20 cellular contexts compared by ENCODE assay signal in the genomic region with DNA sequence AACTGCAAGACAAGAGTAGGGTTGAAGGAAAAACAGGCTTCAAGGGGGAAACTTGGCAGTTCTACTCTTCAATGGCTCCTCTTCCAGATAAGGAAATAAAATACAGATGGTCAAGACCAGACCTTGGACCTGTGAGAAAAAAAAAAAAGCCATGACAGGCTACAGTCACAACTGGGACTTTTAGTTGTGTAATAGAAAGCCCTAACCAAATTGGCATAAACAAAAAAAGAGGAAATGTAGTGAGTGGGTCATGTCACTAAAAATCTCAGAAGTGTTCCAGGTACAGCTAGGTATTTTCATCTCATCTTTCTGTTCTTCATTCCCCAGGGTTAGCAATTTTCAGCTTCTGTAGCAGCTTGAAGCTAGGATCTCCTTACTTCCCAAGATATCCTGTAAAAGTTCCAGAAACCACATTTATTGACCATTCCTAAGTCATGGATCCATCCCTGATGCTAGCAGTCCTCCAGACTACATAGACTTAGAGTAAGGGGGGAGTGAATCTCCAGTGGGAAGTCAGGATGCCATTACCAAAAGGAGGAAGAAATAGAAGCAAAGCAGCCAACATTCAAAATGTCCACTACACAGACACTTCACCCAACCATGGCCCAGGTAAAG.
DNase-seq lines count a peak whose midpoint lies in the region; ATAC-seq, FAIRE-seq and TF ChIP-seq lines count a peak whose summit lies in the region.
"Had no signal": no experiment of that assay in that cellular context is flagged by ENCODE, and none has a peak within 500 bp of the region (broad histone marks: within the 10 kb centered on the region; RNA-seq: fewer than 3 reads in every experiment).

No MANE protein-coding gene starts in this region.

- H3K27ac ChIP-seq in neutrophil, result peak overlapping the region; percentile 53
- H3K27ac ChIP-seq in hepatocyte, result no peak overlapping the region
- H3K27ac ChIP-seq: Peyer's patch, SJSA1 had no signal

- H3K79me2 ChIP-seq in hepatocyte, result no peaks in the 10 kb centered on the region

- no peaks in the 10 kb centered on the region for H3K27me3 ChIP-seq in neutrophil
- no peaks in the 10 kb centered on the region for H3K27me3 ChIP-seq in hepatocyte
- H3K27me3 ChIP-seq: Peyer's patch had no signal

- H3K4me2 ChIP-seq in hepatocyte, result no peak overlapping the region

- no peak overlapping the region for H3K4me3 ChIP-seq in neutrophil (ENCODE audit: low read depth in 1 of 2, low read length in 1 of 2)
- H3K4me3 ChIP-seq in hepatocyte, result no peak overlapping the region
- H3K4me3 ChIP-seq: MG63, Peyer's patch, SJSA1 had no signal

- no peaks in the 10 kb centered on the region for H3K36me3 ChIP-seq in neutrophil
- H3K36me3 ChIP-seq in hepatocyte (replicated peaks; ENCODE audit: insufficient read depth, low read depth), result no peaks in the 10 kb centered on the region
- H3K36me3 ChIP-seq: MG63, Peyer's patch, SJSA1 had no signal

- peak; percentile 44 for FAIRE-seq in GM12892 (lab: Jason Lieb, UNC)
- FAIRE-seq: D721Med had no signal

- no peaks in the 10 kb centered on the region for H3K9me2 ChIP-seq in hepatocyte (replicated peaks; ENCODE audit: insufficient read depth)

- H3K9me3 ChIP-seq in neutrophil (no peaks in the 10 kb centered on the region), hepatocyte (ENCODE audit: low read depth) (no peaks in the 10 kb centered on the region)
- H3K9me3 ChIP-seq: MG63, Peyer's patch, SJSA1 had no signal

- ATAC-seq in GM19351 (IDR thresholded peaks at IDR 0.05; ENCODE audit: unreplicated experiment) (peak; percentile 51), HG03039 (IDR thresholded peaks at IDR 0.05; ENCODE audit: unreplicated experiment) (no peak)

- no peak for DNase-seq in GM12892 (ENCODE audit: insufficient read length)
- peak; percentile 33 for DNase-seq in NOMO-1 treated with dmso at 0.1 percent for 144 hours (lab: John Stamatoyannopoulos, UW; ENCODE audit: unreplicated experiment)
- DNase-seq in hepatocyte (ENCODE audit: low spot score), result no peak
- no peak for DNase-seq in activated CD8-positive, alpha-beta memory T cell treated with anti-CD3 and anti-CD28 coated beads for 24 hours
- no peak for DNase-seq in activated T-cell treated with anti-CD3 and anti-CD28 coated beads, Interleukin-2, amount 50 U/mL, for 1 hour
- DNase-seq: C1 segment of cervical spinal cord, H7, HFFc6, Kasumi-1, MG63, NCI-H1694 treated with DMSO at 0.1 percent for 48 hours, NCI-H2107, NCI-H510A, NCI-H82, Peyer's patch had no signal

- no peaks in the 10 kb centered on the region for H4K20me1 ChIP-seq in hepatocyte (ENCODE audit: insufficient read depth, poor library complexity, severe bottlenecking)

- H3K4me1 ChIP-seq in neutrophil (ENCODE audit: control insufficient read depth in 1 of 2, insufficient read depth in 1 of 2, low read depth in 1 of 2, low read length in 1 of 2), result peaks cover 0 to 5% of the 10 kb centered on the region in 2 experiments
- H3K4me1 ChIP-seq in hepatocyte (ENCODE audit: insufficient read depth), result no peaks in the 10 kb centered on the region
- H3K4me1 ChIP-seq: Peyer's patch, SJSA1 had no signal

- no peak overlapping the region for H2AFZ ChIP-seq in hepatocyte

- TF ChIP-seq POLR2A in GM12892 (IDR thresholded peaks at IDR 0.05; ENCODE audit: low read depth, low read length), result no peak

- TF ChIP-seq CTCF in neutrophil (IDR thresholded peaks at IDR 0.05), result no peak
- no peak for TF ChIP-seq CTCF in hepatocyte (IDR thresholded peaks at IDR 0.05; ENCODE audit: poor library complexity)
